1 cellular context compared by ENCODE assay signal in genomic region chr3:169607909-169608308, GRCh38.
TF ChIP-seq lines count a peak whose summit lies in the region.

No MANE protein-coding gene starts in this region.

TF ChIP-seq in GM12878, 131 proteins besides CTCF, POLR2A, EP300 and RAD21 (continued from another document):
- TF ChIP-seq HDGF (IDR thresholded peaks at IDR 0.05) (no peak), ESRRA (IDR thresholded peaks at IDR 0.05; ENCODE audit: low read length) (no peak), SREBF1 (IDR thresholded peaks at IDR 0.05; ENCODE audit: low read length) (no peak), LARP7 (IDR thresholded peaks at IDR 0.05) (no peak), YY1 (IDR thresholded peaks at IDR 0.05; ENCODE audit: low read depth, low read length) (no peak), ASH2L (IDR thresholded peaks at IDR 0.05; ENCODE audit: borderline replicate concordance, low read depth) (no peak), SRF (IDR thresholded peaks at IDR 0.05; ENCODE audit: low read depth in 2 of 2, low read length in 2 of 2) (no peak)
